In genomic region chr6:5657684-5658429, GRCh38 we compare ENCODE assay signal across 19 cellular contexts.
DNase-seq lines count a peak whose midpoint lies in the region; ATAC-seq lines count a peak whose summit lies in the region.
"Had no signal": no experiment of that assay in that cellular context is flagged by ENCODE, and none has a peak within 500 bp of the region (broad histone marks: within the 10 kb centered on the region; RNA-seq: fewer than 3 reads in every experiment).

No MANE protein-coding gene starts in this region.

- H2BK15ac ChIP-seq in mesenchymal stem cell (ENCODE audit: low read depth, poor library complexity, severe bottlenecking), result no peak overlapping the region

- no peaks in the 10 kb centered on the region for H3K9me3 Mint-ChIP-seq in stimulated activated memory B cell treated with anti-CD40 and anti-IgM and Interleukin-4, amounts not matched to agents 10 μg/mL and 1 μg/mL and 100 μg/mL, for 72 hours
- H3K9me3 Mint-ChIP-seq: memory B cell; natural killer cell treated with Interleukin-12 subunit alpha and Interleukin-12 subunit beta and Interleukin-15 and Interleukin-18, amount 100 ng/mL, for 72 hours had no signal

- no peaks in the 10 kb centered on the region for H3K27me3 ChIP-seq in mesenchymal stem cell (ENCODE audit: control insufficient read depth in 1 of 2, insufficient read depth in 1 of 2, low read length in 2 of 2)
- H3K27me3 ChIP-seq: ascending aorta, BE2C, foreskin keratinocyte had no signal

- H3K36me3 Mint-ChIP-seq in stimulated activated memory B cell treated with anti-CD40 and anti-IgM and Interleukin-4, amounts not matched to agents 10 μg/mL and 1 μg/mL and 100 μg/mL, for 72 hours, result peaks cover 50% of the 10 kb centered on the region
- H3K36me3 Mint-ChIP-seq: natural killer cell treated with Interleukin-12 subunit alpha and Interleukin-12 subunit beta and Interleukin-15 and Interleukin-18, amount 100 ng/mL, for 72 hours had no signal

- no peak overlapping the region for H2BK12ac ChIP-seq in mesenchymal stem cell (ENCODE audit: low read length in 2 of 2)

- H3K18ac ChIP-seq in mesenchymal stem cell (ENCODE audit: low read depth in 1 of 2, low read length in 2 of 2), result no peak overlapping the region

- H3K9me3 ChIP-seq in mesenchymal stem cell (ENCODE audit: control insufficient read depth, low read length), result no peaks in the 10 kb centered on the region
- H3K9me3 ChIP-seq: ascending aorta, BE2C had no signal

- peak overlapping the region; percentile 47 for H3K9ac ChIP-seq in mesenchymal stem cell (ENCODE audit: low read length)

- H3K4me3 ChIP-seq in mesenchymal stem cell (ENCODE audit: insufficient read depth in 1 of 2, low read depth in 1 of 2, low read length in 2 of 2), result no peak overlapping the region
- H3K4me3 ChIP-seq: ascending aorta had no signal

- H4K8ac ChIP-seq in mesenchymal stem cell (ENCODE audit: low read length), result no peak overlapping the region

- peaks cover 10% of the 10 kb centered on the region for H3K4me1 Mint-ChIP-seq in stimulated activated memory B cell treated with anti-CD40 and anti-IgM and Interleukin-4, amounts not matched to agents 10 μg/mL and 1 μg/mL and 100 μg/mL, for 72 hours

- H3K27ac ChIP-seq in mesenchymal stem cell (ENCODE audit: low read length, poor library complexity, severe bottlenecking), result no peak overlapping the region
- H3K27ac ChIP-seq: ascending aorta, foreskin keratinocyte had no signal

- H3K27ac Mint-ChIP-seq in stimulated activated memory B cell treated with anti-CD40 and anti-IgM and Interleukin-4, amounts not matched to agents 10 μg/mL and 1 μg/mL and 100 μg/mL, for 72 hours, result no peak overlapping the region
- H3K27ac Mint-ChIP-seq: memory B cell; natural killer cell treated with Interleukin-12 subunit alpha and Interleukin-12 subunit beta and Interleukin-15 and Interleukin-18, amount 100 ng/mL, for 72 hours; progenitor cell of endocrine pancreas had no signal

- H2AFZ ChIP-seq in mesenchymal stem cell (ENCODE audit: low read depth, low read length), result no peak overlapping the region

- H3K14ac ChIP-seq in mesenchymal stem cell (ENCODE audit: low read length in 2 of 2), result no peak overlapping the region

- peaks cover 3% of the 10 kb centered on the region for H3K79me1 ChIP-seq in mesenchymal stem cell (replicated peaks; ENCODE audit: low read length, poor library complexity, severe bottlenecking)

- DNase-seq in ELR (ENCODE audit: low read depth) (peak; percentile 39), M059J (ENCODE audit: low read depth) (peak; percentile 84), SKM-1 treated with dmso at 0.1 percent for 144 hours (lab: John Stamatoyannopoulos, UW; ENCODE audit: unreplicated experiment) (peak; percentile 66), mesenchymal stem cell (no peak), T-helper 9 cell (no peak), NCI-H524 treated with DMSO at 0.1 percent for 48 hours (lab: John Stamatoyannopoulos, UW) (no peak), HUDEP-2 (lab: John Stamatoyannopoulos, UW; ENCODE audit: unreplicated experiment in 76 of 76) (no peak)
- DNase-seq: activated naive CD4-positive, alpha-beta T cell; BE2C; foreskin keratinocyte; NCI-H1092; SW 1271 had no signal

- H3K4me1 ChIP-seq in mesenchymal stem cell (ENCODE audit: control insufficient read depth, insufficient read depth, low read depth, low read length), result no peaks in the 10 kb centered on the region
- H3K4me1 ChIP-seq: ascending aorta, foreskin keratinocyte had no signal

- H3K4ac ChIP-seq in mesenchymal stem cell (ENCODE audit: low read depth in 1 of 2, low read length in 2 of 2), result no peak overlapping the region

- no peak overlapping the region for H3K4me2 ChIP-seq in mesenchymal stem cell (ENCODE audit: low read length, poor library complexity, severe bottlenecking)

- H2BK5ac ChIP-seq in mesenchymal stem cell (ENCODE audit: low read depth, low read length, poor library complexity, severe bottlenecking), result no peak overlapping the region

- no peak for ATAC-seq in stimulated activated memory B cell treated with anti-CD40 and anti-IgM and Interleukin-4, amounts not matched to agents 10 μg/mL and 1 μg/mL and 100 μg/mL, for 72 hours
- ATAC-seq: foreskin keratinocyte; HepG2; natural killer cell treated with Interleukin-12 subunit alpha and Interleukin-12 subunit beta and Interleukin-15 and Interleukin-18, amount 100 ng/mL, for 72 hours; Panc1 had no signal

- H3K36me3 ChIP-seq in mesenchymal stem cell (ENCODE audit: control insufficient read depth in 1 of 2, insufficient read depth in 2 of 2, low read depth in 1 of 2, low read length in 2 of 2), result peaks cover 0 to 3% of the 10 kb centered on the region in 2 experiments
- H3K36me3 ChIP-seq: ascending aorta, BE2C had no signal

- no peak overlapping the region for H2AK5ac ChIP-seq in mesenchymal stem cell (ENCODE audit: low read length, severe bottlenecking)

- 97% methylated on average over 6 of the region's 9 CpGs for WGBS in mesenchymal stem cell

- no peak overlapping the region for H3K4me3 Mint-ChIP-seq in stimulated activated memory B cell treated with anti-CD40 and anti-IgM and Interleukin-4, amounts not matched to agents 10 μg/mL and 1 μg/mL and 100 μg/mL, for 72 hours
- H3K4me3 Mint-ChIP-seq: memory B cell; natural killer cell treated with Interleukin-12 subunit alpha and Interleukin-12 subunit beta and Interleukin-15 and Interleukin-18, amount 100 ng/mL, for 72 hours had no signal

- no peaks in the 10 kb centered on the region for H3K27me3 Mint-ChIP-seq in stimulated activated memory B cell treated with anti-CD40 and anti-IgM and Interleukin-4, amounts not matched to agents 10 μg/mL and 1 μg/mL and 100 μg/mL, for 72 hours
- H3K27me3 Mint-ChIP-seq: memory B cell, progenitor cell of endocrine pancreas had no signal

- H2BK120ac ChIP-seq in mesenchymal stem cell (ENCODE audit: low read depth, low read length), result no peak overlapping the region

- no peak overlapping the region for H3K23ac ChIP-seq in mesenchymal stem cell (ENCODE audit: low read length in 2 of 2)

- H4K91ac ChIP-seq in mesenchymal stem cell (ENCODE audit: low read length), result no peak overlapping the region

Comparison
In these comparisons a context has a peak if more than half of its experiments do, and no peak if none do; other contexts are left out.
1. DNase-seq: peak in ELR (single experiment), M059J (single experiment) and SKM-1 treated with dmso at 0.1 percent for 144 hours (single experiment); none in mesenchymal stem cell (single experiment), T-helper 9 cell (single experiment), NCI-H524 treated with DMSO at 0.1 percent for 48 hours (single experiment) and HUDEP-2 (0 of 76).